ENCODE assay signal across 9 cellular contexts in the genomic region with DNA sequence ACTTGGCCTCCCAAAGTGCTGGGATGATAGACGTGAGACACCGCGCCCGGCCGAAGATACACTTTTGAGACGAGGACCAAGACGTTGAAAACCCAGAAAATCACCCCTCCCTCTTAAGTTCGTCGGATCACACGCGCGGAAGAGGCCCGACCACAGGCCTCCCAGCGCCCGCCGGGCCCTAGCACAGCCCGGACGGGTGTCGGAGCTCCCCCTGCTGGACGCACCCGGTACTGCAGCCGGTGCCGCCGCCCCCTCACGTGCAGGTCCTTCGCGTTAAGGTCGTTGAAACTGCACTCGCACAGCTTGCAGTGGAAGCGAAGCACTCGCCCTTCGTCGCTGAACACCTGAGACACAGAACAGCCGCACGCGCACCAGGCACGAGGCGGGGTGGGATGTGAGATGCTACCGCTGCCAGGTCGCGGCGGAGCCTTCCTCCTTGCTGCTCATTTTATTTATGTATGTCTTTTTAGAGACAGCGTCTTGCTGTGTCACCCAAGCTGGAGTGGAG. TPM values are rescaled to one million over a fixed set of nuclear protein-coding genes. Genes with fewer than 3 reads are reported as not detected.
DNase-seq lines count a peak whose midpoint lies in the region; ATAC-seq and TF ChIP-seq lines count a peak whose summit lies in the region.
"Had no signal": no experiment of that assay in that cellular context is flagged by ENCODE, and none has a peak within 500 bp of the region (broad histone marks: within the 10 kb centered on the region; RNA-seq: fewer than 3 reads in every experiment).

No MANE protein-coding gene starts in this region.

- no peaks in the 10 kb centered on the region for H3K36me3 ChIP-seq in liver (ENCODE audit: control insufficient read depth in 4 of 4, insufficient read depth in 3 of 4, low read depth in 1 of 4, low read length in 3 of 4)

- no peaks in the 10 kb centered on the region for H3K9me3 ChIP-seq in liver (ENCODE audit: control insufficient read depth in 4 of 4, low read length in 3 of 4)

- TF ChIP-seq POLR2A in NB4 (IDR thresholded peaks at IDR 0.05; ENCODE audit: extremely low read depth, insufficient read length): no peak

- H3K4me3 ChIP-seq in NB4 (ENCODE audit: low read depth, low read length) (no peak overlapping the region), liver (ENCODE audit: low read depth in 1 of 3, low read length in 3 of 3) (no peak overlapping the region)

- no peak overlapping the region for H3K27ac ChIP-seq in liver (ENCODE audit: low read depth in 1 of 2, low read length in 2 of 2)

- no peaks in the 10 kb centered on the region for H3K27me3 ChIP-seq in liver (ENCODE audit: control insufficient read depth in 4 of 4, insufficient read depth in 4 of 4, low read length in 3 of 4)

- H3K9ac ChIP-seq in liver (ENCODE audit: low read depth in 1 of 2, low read length in 2 of 2): no peak overlapping the region

- peaks cover 0 to 3% (median 1%) of the 10 kb centered on the region in 4 donors for H3K4me1 ChIP-seq in liver (ENCODE audit: control insufficient read depth in 4 of 4, insufficient read depth in 4 of 4, low read length in 3 of 4)

- peak; percentile 84 for DNase-seq in GDM1 (lab: John Stamatoyannopoulos, UW)
- peak; percentile 79 for DNase-seq in NB4 (ENCODE audit: low read depth)
- peak; percentile 86 to 89 for DNase-seq in activated CD4-positive, alpha-beta T cell treated with anti-CD3 and anti-CD28 coated beads for 24 hours (ENCODE audit: low read depth in 2 of 2)
- peak; percentile 82 for DNase-seq in central memory CD4-positive, alpha-beta T cell
- DNase-seq in stimulated activated CD8-positive, alpha-beta memory T cell treated with anti-CD3 and anti-CD28 coated beads, Interleukin-15, amount 100 ng/mL, for 1 hour (ENCODE audit: low read depth): peak; percentile 83
- no peak for DNase-seq in NCI-H2227 treated with DMSO at 0.1 percent for 48 hours (lab: John Stamatoyannopoulos, UW)

- ATAC-seq in GM18511 (IDR thresholded peaks at IDR 0.05; ENCODE audit: unreplicated experiment): no peak

- TF ChIP-seq CTCF in NB4 (IDR thresholded peaks at IDR 0.05; ENCODE audit: low read depth, low read length): peak; percentile 89
- TF ChIP-seq CTCF in liver (IDR thresholded peaks at IDR 0.05; ENCODE audit: low read depth, low read length, missing input control): peak; percentile 92

- TF ChIP-seq RAD21 in liver (IDR thresholded peaks at IDR 0.05): peak; percentile 78 to 88

- 18% methylated on average over 43 of the region's 43 CpGs for WGBS in liver

TF ChIP-seq in liver, 16 proteins besides CTCF, POLR2A, EP300 and RAD21:
- TF ChIP-seq GABPA (IDR thresholded peaks at IDR 0.05 in 1 of 2, conservative IDR thresholded peaks at IDR 0.05 in 1 of 2): no peak
- no peak for TF ChIP-seq FOXA2 (IDR thresholded peaks at IDR 0.05)
- no peak for TF ChIP-seq TAF1 (conservative IDR thresholded peaks at IDR 0.05)
- no peak for TF ChIP-seq HNF4G (IDR thresholded peaks at IDR 0.05)
TF ChIP-seq in liver: peak in this region for 0.

RNA-seq across cellular contexts. Expression of a gene that starts 35.7 kb away (rescaled TPM):
- 1 to 10 TPM; 2.7 to 7.0 TPM for total RNA-seq in liver
- polyA plus RNA-seq in liver: under 1 TPM; 0.78 to 0.97 TPM

RNA-seq across cellular contexts. Expression of a gene that starts 46.9 kb away (rescaled TPM):
- not detected for total RNA-seq in liver
- not detected for polyA plus RNA-seq in liver

RNA-seq across cellular contexts. Expression of a gene that starts 49.9 kb away (rescaled TPM):
- total RNA-seq in liver: not detected
- not detected for polyA plus RNA-seq in liver
- polyA plus RNA-seq: adipose tissue had no signal

RNA-seq across cellular contexts. Expression of a gene that starts 58.6 kb away (rescaled TPM):
- total RNA-seq in liver: not detected
- not detected for polyA plus RNA-seq in liver

RNA-seq across cellular contexts. Expression of a gene that starts 59.4 kb away (rescaled TPM):
- 10 to 100 TPM; 25.1 to 28.5 TPM for total RNA-seq in liver
- 100 to 1,000 TPM in 1 of 2 donors, 10 to 100 TPM in 1; 57.2 to 109 TPM for polyA plus RNA-seq in liver
